ENCODE assay signal across 1 cellular context in the genomic region with DNA sequence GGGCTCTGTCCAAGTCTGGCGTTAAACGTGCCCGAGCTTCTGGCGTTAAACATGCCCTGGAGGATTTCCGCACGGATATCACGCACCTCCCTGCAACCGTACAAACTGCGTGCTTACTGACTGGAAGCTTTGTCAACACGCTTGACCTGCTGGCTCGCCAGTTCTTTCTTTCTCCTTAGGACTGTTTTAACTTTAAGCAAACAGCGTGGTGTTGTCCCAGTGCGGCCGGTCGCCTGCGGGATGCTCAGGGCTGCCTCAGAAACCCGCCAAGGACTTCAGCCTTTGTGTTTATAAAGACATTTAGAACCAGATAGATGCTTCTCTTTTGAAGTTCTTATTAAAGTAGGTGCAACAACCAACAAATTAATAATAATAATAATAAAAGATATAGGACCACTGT.
TF ChIP-seq lines count a peak whose summit lies in the region.

No MANE protein-coding gene starts in this region.

TF ChIP-seq in GM23338, 12 proteins besides CTCF, POLR2A, EP300 and RAD21 (continued from another document):
- TF ChIP-seq ZNF114 (CRISPR knock-in tag; IDR thresholded peaks at IDR 0.05) = no peak
- TF ChIP-seq CREB1 (CRISPR knock-in tag; IDR thresholded peaks at IDR 0.05; ENCODE audit: low read depth) = no peak
